Comparison of ENCODE assay signal across 8 cellular contexts in genomic region chr5:180718810-180719453, GRCh38. TPM values are rescaled to one million over a fixed set of nuclear protein-coding genes. Genes with fewer than 3 reads are reported as not detected.
DNase-seq lines count a peak whose midpoint lies in the region; FAIRE-seq and TF ChIP-seq lines count a peak whose summit lies in the region.

No MANE protein-coding gene starts in this region.

- no peaks in the 10 kb centered on the region for H3K27me3 ChIP-seq in keratinocyte (ENCODE audit: control insufficient read depth, extremely low read depth, insufficient read depth, low read length)

- no peak overlapping the region for H3K4me2 ChIP-seq in keratinocyte (ENCODE audit: control insufficient read depth, extremely low read depth, insufficient read depth, low read depth, low read length)

- H3K27me3 Mint-ChIP-seq in type B pancreatic cell = peaks cover 37% of the 10 kb centered on the region

- no peaks in the 10 kb centered on the region for H3K9me1 ChIP-seq in keratinocyte (ENCODE audit: control insufficient read depth, extremely low read depth, insufficient read depth, low read length)

- H3K79me2 ChIP-seq in keratinocyte (ENCODE audit: control insufficient read depth, insufficient read depth, low read length) = no peaks in the 10 kb centered on the region

- H3K4me1 ChIP-seq in keratinocyte (ENCODE audit: control insufficient read depth, extremely low read depth, insufficient read depth, low read length) = no peaks in the 10 kb centered on the region

- H3K36me3 ChIP-seq in keratinocyte (ENCODE audit: control insufficient read depth in 2 of 2, extremely low read depth in 1 of 2, insufficient read depth in 2 of 2, low read length in 2 of 2) = no peaks in the 10 kb centered on the region

- H3K4me1 Mint-ChIP-seq in type B pancreatic cell (ENCODE audit: unreplicated experiment) = no peaks in the 10 kb centered on the region

- H3K36me3 Mint-ChIP-seq in type B pancreatic cell = no peaks in the 10 kb centered on the region

- no peak overlapping the region for H3K27ac Mint-ChIP-seq in type B pancreatic cell

- no peak overlapping the region for H3K4me3 Mint-ChIP-seq in type B pancreatic cell

- H4K20me1 ChIP-seq in keratinocyte (ENCODE audit: control insufficient read depth, extremely low read depth, insufficient read depth, low read length) = no peaks in the 10 kb centered on the region

- dilution Hi-C loops in keratinocyte (cut with MboI; ENCODE audit: extremely low pct_ligation_motif_present, low sequenced_read_pairs) = no loop called here

- H3K9me3 ChIP-seq in keratinocyte (ENCODE audit: control insufficient read depth, low read depth, low read length) = no peaks in the 10 kb centered on the region

- TF ChIP-seq CTCF in AG09309 (IDR thresholded peaks at IDR 0.05; ENCODE audit: control insufficient read depth, insufficient read depth, low read depth, low read length, missing control alignments) (peak; percentile 64), keratinocyte (optimal IDR thresholded peaks at IDR 0.05 in 1 of 3, IDR thresholded peaks at IDR 0.05 in 1 of 3, conservative IDR thresholded peaks at IDR 0.05 in 1 of 3; ENCODE audit: extremely low read depth in 1 of 3, insufficient read depth in 2 of 3, low read length in 3 of 3) (peak; percentile 14 to 65 (median 41)), type B pancreatic cell (conservative IDR thresholded peaks at IDR 0.05) (peak; percentile 81)

- H3K4me3 ChIP-seq in AG09309 (ENCODE audit: control insufficient read depth, low read depth, low read length) (no peak overlapping the region), keratinocyte (ENCODE audit: control insufficient read depth in 2 of 3, extremely low read depth in 1 of 3, insufficient read depth in 2 of 3, low read depth in 1 of 3, low read length in 3 of 3) (no peak overlapping the region)

- H2AFZ ChIP-seq in keratinocyte (ENCODE audit: control insufficient read depth, low read length) = no peak overlapping the region

- peak; percentile 93 for FAIRE-seq in G401.6 (lab: Jason Lieb, UNC)
- FAIRE-seq in keratinocyte (lab: Jason Lieb, UNC) = no peak

- peaks cover 4% of the 10 kb centered on the region for H3K9me3 Mint-ChIP-seq in type B pancreatic cell

- DNase-seq in AG09309 (ENCODE audit: low read depth) (peak; percentile 3), NCI-H748 treated with DMSO at 0.1 percent for 48 hours (lab: John Stamatoyannopoulos, UW) (peak; percentile 23), amniotic stem cell (lab: John Stamatoyannopoulos, UW) (peak; percentile 5), keratinocyte (ENCODE audit: low read depth, low spot score) (no peak), type B pancreatic cell (ENCODE audit: extremely low spot score, unreplicated experiment) (no peak), NCI-H2107 (lab: John Stamatoyannopoulos, UW) (no peak), NCI-H1436 (lab: John Stamatoyannopoulos, UW) (no peak)

- H3K27ac ChIP-seq in keratinocyte (ENCODE audit: control insufficient read depth, insufficient read depth, low read length) = no peak overlapping the region

- H3K9ac ChIP-seq in keratinocyte (ENCODE audit: control insufficient read depth, extremely low read depth, insufficient read depth, low read length) = no peak overlapping the region

RNA-seq across cellular contexts. Expression of gene OR2Y1, which starts 20.9 kb away (rescaled TPM):
- polyA plus RNA-seq in keratinocyte = not detected in 3 replicates
- polyA plus RNA-seq in keratinocyte (2011; ENCODE audit: low read depth) = not detected
- not detected in 2 replicates for polyA plus RNA-seq in keratinocyte (2011; cell fraction: cytosol; rRNA removed)
- not detected in 2 replicates for polyA plus RNA-seq in keratinocyte (2011; cell fraction: nucleus; rRNA removed)
- polyA plus RNA-seq in keratinocyte (2012; ENCODE audit: low replicate concordance) = not detected in 2 replicates
- polyA minus RNA-seq in keratinocyte = not detected in 3 replicates
- polyA minus RNA-seq in keratinocyte (2011; cell fraction: cytosol; rRNA and poly(A)+ RNA removed) = not detected
- not detected in 2 replicates for polyA minus RNA-seq in keratinocyte (2011; cell fraction: nucleus; rRNA and poly(A)+ RNA removed)
- total RNA-seq in type B pancreatic cell (ENCODE audit: low replicate concordance) = not detected in 2 replicates

Comparison
In these comparisons a context has a peak if more than half of its experiments do, and no peak if none do; other contexts are left out.
1. DNase-seq: peak in AG09309 (single experiment), NCI-H748 treated with DMSO at 0.1 percent for 48 hours (single experiment) and amniotic stem cell (single experiment); none in keratinocyte (single experiment), type B pancreatic cell (single experiment), NCI-H2107 (single experiment) and NCI-H1436 (single experiment).
2. Peak in every context shown above with its lines, with median percentiles within 50 percentile points of each other: CTCF ChIP-seq.